12 cellular contexts compared by ENCODE assay signal in the genomic region with DNA sequence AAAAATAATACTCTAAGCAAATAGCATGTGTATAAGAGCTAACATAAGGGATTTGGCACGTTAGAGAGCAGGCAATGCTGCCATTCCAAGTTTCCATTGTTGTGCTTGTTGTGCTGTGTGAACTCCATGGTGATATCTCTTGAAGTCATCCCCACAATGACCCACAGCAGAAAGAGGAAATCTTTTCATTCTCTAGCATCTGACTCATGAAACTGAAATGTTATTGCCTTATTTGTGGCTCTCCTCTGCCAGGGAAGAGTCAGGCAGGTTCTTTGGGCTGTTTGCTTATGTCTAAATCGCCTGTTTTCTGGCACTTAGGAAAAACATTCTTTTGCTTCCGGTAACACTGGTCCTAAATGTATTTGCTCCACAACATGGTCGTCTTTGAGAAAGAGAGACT.
A peak's percentile ranks its signal among the peaks of the same experiment; 100 is the strongest.
DNase-seq lines count a peak whose midpoint lies in the region; ATAC-seq and TF ChIP-seq lines count a peak whose summit lies in the region.
"Had no signal": no experiment of that assay in that cellular context is flagged by ENCODE, and none has a peak within 500 bp of the region (broad histone marks: within the 10 kb centered on the region; RNA-seq: fewer than 3 reads in every experiment).

No MANE protein-coding gene starts in this region.

- no peak overlapping the region for H3K27ac Mint-ChIP-seq in T-helper 2 cell treated with Interferon-gamma antibody and Interleukin-4, amounts not matched to agents 5 μg/mL and 100 μg/mL, for 36 hours
- H3K27ac Mint-ChIP-seq in effector memory CD8-positive, alpha-beta T cell, result no peak overlapping the region
- H3K27ac Mint-ChIP-seq: activated B cell treated with CpG ODN at 0.5 μM for 24 hours had no signal

- H3K4me3 Mint-ChIP-seq in T-helper 2 cell treated with Interferon-gamma antibody and Interleukin-4, amounts not matched to agents 5 μg/mL and 100 μg/mL, for 36 hours, result no peak overlapping the region
- no peak overlapping the region for H3K4me3 Mint-ChIP-seq in effector memory CD8-positive, alpha-beta T cell
- H3K4me3 Mint-ChIP-seq: activated B cell treated with CpG ODN at 0.5 μM for 24 hours, neural crest cell had no signal

- no peak overlapping the region for H3K4me3 ChIP-seq in sigmoid colon

- no peaks in the 10 kb centered on the region for H3K9me3 Mint-ChIP-seq in T-helper 2 cell treated with Interferon-gamma antibody and Interleukin-4, amounts not matched to agents 5 μg/mL and 100 μg/mL, for 36 hours
- no peaks in the 10 kb centered on the region for H3K9me3 Mint-ChIP-seq in effector memory CD8-positive, alpha-beta T cell
- H3K9me3 Mint-ChIP-seq: activated B cell treated with CpG ODN at 0.5 μM for 24 hours, neural crest cell had no signal

- H3K27me3 Mint-ChIP-seq in T-helper 2 cell treated with Interferon-gamma antibody and Interleukin-4, amounts not matched to agents 5 μg/mL and 100 μg/mL, for 36 hours (ENCODE audit: low read depth), result no peaks in the 10 kb centered on the region
- no peaks in the 10 kb centered on the region for H3K27me3 Mint-ChIP-seq in effector memory CD8-positive, alpha-beta T cell
- H3K27me3 Mint-ChIP-seq: activated B cell treated with CpG ODN at 0.5 μM for 24 hours had no signal

- peaks cover 0 to 41% (median 25%) of the 10 kb centered on the region in 4 donors for H3K4me1 ChIP-seq in sigmoid colon

- 64 to 69% methylated on average over 4 of the region's 4 CpGs for WGBS in sigmoid colon, 2 donors

- H3K9me3 ChIP-seq in sigmoid colon, result no peaks in the 10 kb centered on the region

- no peaks in the 10 kb centered on the region for H3K36me3 Mint-ChIP-seq in T-helper 2 cell treated with Interferon-gamma antibody and Interleukin-4, amounts not matched to agents 5 μg/mL and 100 μg/mL, for 36 hours (ENCODE audit: low read depth)
- no peaks in the 10 kb centered on the region for H3K36me3 Mint-ChIP-seq in effector memory CD8-positive, alpha-beta T cell (ENCODE audit: insufficient read depth)

- TF ChIP-seq CTCF in sigmoid colon (IDR thresholded peaks at IDR 0.05), result no peak

- ATAC-seq in effector memory CD8-positive, alpha-beta T cell (replicated peaks), result no peak

- no peaks in the 10 kb centered on the region for H3K27me3 ChIP-seq in sigmoid colon

- peak; percentile 92 for DNase-seq in ELR (ENCODE audit: low read depth)
- peak; percentile 27 for DNase-seq in T1000 (lab: John Stamatoyannopoulos, UW)
- peak; percentile 95 for DNase-seq in glomerular endothelial cell (ENCODE audit: extremely low read depth, low read depth, low spot score)
- no peak for DNase-seq in sigmoid colon
- DNase-seq in T-helper 2 cell treated with Interferon-gamma antibody and Interleukin-4, amounts not matched to agents 5 μg/mL and 100 μg/mL, for 36 hours (ENCODE audit: low spot score), result no peak
- DNase-seq in AML-193 (lab: John Stamatoyannopoulos, UW), result no peak
- DNase-seq in effector memory CD8-positive, alpha-beta T cell, result no peak
- DNase-seq in NCI-H1417 (lab: John Stamatoyannopoulos, UW), result no peak
- DNase-seq: activated B cell treated with CpG ODN at 0.5 μM for 24 hours; central memory CD4-positive, alpha-beta T cell; NCI-H1694 had no signal

- peak overlapping the region; percentile 55 to 80 (median 76) for H3K27ac ChIP-seq in sigmoid colon

- intact Hi-C loops in sigmoid colon (cut with DNase I), result no loop called here

- H3K36me3 ChIP-seq in sigmoid colon, result no peaks in the 10 kb centered on the region

- H3K4me1 Mint-ChIP-seq in T-helper 2 cell treated with Interferon-gamma antibody and Interleukin-4, amounts not matched to agents 5 μg/mL and 100 μg/mL, for 36 hours (ENCODE audit: low read depth), result no peaks in the 10 kb centered on the region
- H3K4me1 Mint-ChIP-seq in effector memory CD8-positive, alpha-beta T cell (ENCODE audit: low read depth in 2 of 2), result no peaks in the 10 kb centered on the region
- H3K4me1 Mint-ChIP-seq: activated B cell treated with CpG ODN at 0.5 μM for 24 hours had no signal

- TF ChIP-seq POLR2A in sigmoid colon (IDR thresholded peaks at IDR 0.05), result no peak

- peak in 2 of 4 donors; percentile 56 to 61 for TF ChIP-seq EP300 in sigmoid colon (IDR thresholded peaks at IDR 0.05)

Comparison
In these comparisons a context has a peak if more than half of its experiments do, and no peak if none do; other contexts are left out.
1. DNase-seq: peak in ELR (single experiment), T1000 (single experiment) and glomerular endothelial cell (single experiment); none in sigmoid colon (single experiment), T-helper 2 cell treated with Interferon-gamma antibody and Interleukin-4, amounts not matched to agents 5 μg/mL and 100 μg/mL, for 36 hours (single experiment), AML-193 (0 of 2), effector memory CD8-positive, alpha-beta T cell (0 of 3) and NCI-H1417 (0 of 3).